In the genomic region with DNA sequence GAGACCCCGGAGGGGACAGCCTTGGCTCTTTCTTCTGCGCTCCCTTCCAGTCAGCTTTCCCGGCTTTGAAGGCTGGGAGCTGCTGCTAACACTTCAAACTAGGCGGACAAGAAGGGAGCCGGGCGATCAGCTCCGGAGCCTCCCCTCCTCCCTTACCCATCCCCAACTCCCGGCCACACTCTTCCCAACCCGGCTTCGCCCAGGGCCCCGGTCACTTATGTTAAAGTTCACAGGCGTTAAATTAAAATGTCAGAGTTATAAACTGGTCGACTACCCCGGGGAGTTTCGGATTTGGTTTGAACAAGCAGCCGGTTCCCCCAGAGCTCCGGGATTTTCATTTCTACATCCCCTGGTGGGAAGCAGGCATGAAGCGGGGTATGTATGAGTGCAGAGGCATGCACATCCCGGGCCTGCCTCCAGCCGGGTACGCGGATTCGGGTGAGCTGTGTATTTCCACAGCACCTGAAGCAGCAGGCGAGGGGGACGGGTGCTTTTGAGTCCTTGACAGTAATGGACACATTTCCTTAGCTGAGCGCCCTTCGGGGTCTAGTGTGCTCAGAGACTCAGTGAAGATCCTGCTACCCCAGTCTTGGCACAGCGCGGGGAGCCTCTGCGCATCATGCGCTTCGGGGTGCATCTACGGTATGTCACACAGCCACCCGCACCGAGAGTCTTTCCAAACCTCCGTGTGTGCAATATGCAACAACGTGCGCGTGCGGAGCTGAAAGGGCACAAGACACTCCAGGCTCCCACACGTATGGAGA, we compare ENCODE assay signal across 8 cellular contexts.
DNase-seq lines count a peak whose midpoint lies in the region; TF ChIP-seq lines count a peak whose summit lies in the region.

No MANE protein-coding gene starts in this region.

- POLR2A ChIA-PET in HEK293T (lab: Yijun Ruan, JAX), result interaction anchor here (1.0 to 2.5 kb wide), 7 partner anchors 8 to 370 kb away, joined by 3 to 15 read pairs (median 4); no protein-coding TSS in a partner anchor

- H3K4me1 ChIP-seq in iPS DF 6.9 (ENCODE audit: control insufficient read depth, insufficient read depth, low read length), result no peaks in the 10 kb centered on the region

- no peaks in the 10 kb centered on the region for H3K36me3 ChIP-seq in iPS DF 6.9 (ENCODE audit: control insufficient read depth, insufficient read depth, low read length)

- CTCF ChIA-PET in HEK293T (lab: Yijun Ruan, JAX), result interaction anchor here (0.6 to 1.3 kb wide), 4 partner anchors 11 to 56 kb away, joined by 3 read pairs; no protein-coding TSS in a partner anchor

- H3K4me3 ChIP-seq in iPS DF 6.9 (ENCODE audit: low read length), result peak overlapping the region; percentile 47; the same call in 1 of the 2 replicates

- H3K9me3 ChIP-seq in iPS DF 6.9 (ENCODE audit: control insufficient read depth, insufficient read depth, low read length), result no peaks in the 10 kb centered on the region

- peaks cover 24% of the 10 kb centered on the region; the same call in 1 of the 2 replicates for H3K27me3 ChIP-seq in iPS DF 6.9 (ENCODE audit: control insufficient read depth, insufficient read depth, low read length)

- H3K27ac ChIP-seq in iPS DF 6.9 (ENCODE audit: low read length), result no peak overlapping the region

- DNase-seq in HEK293T (ENCODE audit: extremely low spot score) (no peak), anterior cingulate cortex (lab: John Stamatoyannopoulos, UW) (peak in 56 of 58 donors; percentile 26 to 90 (median 66)), iPS DF 6.9 (ENCODE audit: low read depth, low spot score) (no peak), retina (peak; percentile 89), NCI-H510A (lab: John Stamatoyannopoulos, UW) (no peak), SW480 (ENCODE audit: low spot score) (no peak), NAMALWA (ENCODE audit: low spot score) (no peak)
- DNase-seq in stimulated activated CD4-positive, alpha-beta T cell treated with anti-CD3 and anti-CD28 coated beads, Interleukin-2, amount 100 ng/mL, for 48 hours, result no peak

- no CpG with 5 or more reads among the region's 41 CpGs for WGBS in iPS DF 6.9 (ENCODE audit: insufficient coverage, insufficient read length)

TF ChIP-seq in HEK293T, 16 proteins besides CTCF, POLR2A, EP300 and RAD21:
- TF ChIP-seq L3MBTL2 (conservative IDR thresholded peaks at IDR 0.05) (peak; percentile 13), BHLHE40 (IDR thresholded peaks at IDR 0.05; ENCODE audit: borderline replicate concordance) (no peak)
TF ChIP-seq in HEK293T: peak in this region for 1.

Comparison
In these comparisons a context has a peak if more than half of its experiments do, and no peak if none do; other contexts are left out.
1. DNase-seq: peak in anterior cingulate cortex (56 of 58) and retina (single experiment); none in HEK293T (single experiment), iPS DF 6.9 (single experiment), NCI-H510A (single experiment), SW480 (single experiment), stimulated activated CD4-positive, alpha-beta T cell treated with anti-CD3 and anti-CD28 coated beads, Interleukin-2, amount 100 ng/mL, for 48 hours (0 of 2) and NAMALWA (single experiment).